Comparison of ENCODE assay signal across 22 cellular contexts in the genomic region with DNA sequence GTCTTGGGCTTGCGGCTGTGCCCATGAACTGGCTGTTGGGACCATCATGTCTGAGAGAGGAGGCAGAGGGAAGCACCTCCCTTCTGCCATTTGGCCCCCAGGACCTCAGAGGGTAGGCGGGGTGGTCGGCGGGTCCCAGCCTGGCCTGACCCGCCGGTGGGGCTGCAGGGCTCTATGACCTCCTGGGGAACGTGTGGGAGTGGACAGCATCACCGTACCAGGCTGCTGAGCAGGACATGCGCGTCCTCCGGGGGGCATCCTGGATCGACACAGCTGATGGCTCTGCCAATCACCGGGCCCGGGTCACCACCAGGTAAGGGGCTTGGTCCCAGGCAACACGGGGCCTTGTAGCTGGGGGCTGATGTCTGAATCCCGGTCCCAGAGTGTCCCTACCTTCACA. TPM values are rescaled to one million over a fixed set of nuclear protein-coding genes. Genes with fewer than 3 reads are reported as not detected.
DNase-seq lines count a peak whose midpoint lies in the region; ATAC-seq and TF ChIP-seq lines count a peak whose summit lies in the region.
"Had no signal": no experiment of that assay in that cellular context is flagged by ENCODE, and none has a peak within 500 bp of the region (broad histone marks: within the 10 kb centered on the region; RNA-seq: fewer than 3 reads in every experiment).

No MANE protein-coding gene starts in this region.

- H3K27ac ChIP-seq in heart left ventricle (peak overlapping the region in 10 of 12 donors; percentile 77 to 96 (median 87)), right atrium auricular region (peak overlapping the region; percentile 75 to 83)
- H3K27ac ChIP-seq: colonic mucosa had no signal

- no peaks in the 10 kb centered on the region for H3K9me3 ChIP-seq in heart left ventricle
- no peaks in the 10 kb centered on the region for H3K9me3 ChIP-seq in right atrium auricular region
- H3K9me3 ChIP-seq: colonic mucosa, esophagus squamous epithelium, pancreas had no signal

- TF ChIP-seq POLR2A in heart left ventricle (IDR thresholded peaks at IDR 0.05): no peak

- H3K36me3 ChIP-seq in heart left ventricle (peaks cover 0 to 29% (median 22%) of the 10 kb centered on the region in 9 donors), right atrium auricular region (peaks cover 28% of the 10 kb centered on the region)
- H3K36me3 ChIP-seq: colonic mucosa, pancreas had no signal

- H3K4me3 ChIP-seq in heart left ventricle (no peak overlapping the region), right atrium auricular region (no peak overlapping the region)
- H3K4me3 ChIP-seq: colonic mucosa, esophagus squamous epithelium, pancreas, skin epidermis had no signal

- TF ChIP-seq CTCF in heart left ventricle (IDR thresholded peaks at IDR 0.05): no peak
- TF ChIP-seq CTCF in right atrium auricular region (IDR thresholded peaks at IDR 0.05): no peak

- ATAC-seq in heart left ventricle: no peak
- ATAC-seq in left cardiac atrium: no peak
- ATAC-seq in sciatic nerve: no peak
- ATAC-seq in HG03039 (IDR thresholded peaks at IDR 0.05; ENCODE audit: unreplicated experiment): no peak
- ATAC-seq: activated naive CD4-positive, alpha-beta T cell treated with anti-CD3 and anti-CD28 coated beads, Interleukin-2, amount 50 U/mL, for 72 hours; left colon; pancreas had no signal

- H3K4me1 ChIP-seq in heart left ventricle: peaks cover 8 to 42% (median 33%) of the 10 kb centered on the region in 12 donors
- H3K4me1 ChIP-seq in right atrium auricular region: peaks cover 0 to 35% of the 10 kb centered on the region in 2 donors
- H3K4me1 ChIP-seq: colonic mucosa had no signal

- WGBS in heart left ventricle, 4 donors: 93 to 94% (median 93%) methylated on average over 14 to 16 of the region's 16 CpGs

- H3K27me3 ChIP-seq in heart left ventricle (no peaks in the 10 kb centered on the region), right atrium auricular region (no peaks in the 10 kb centered on the region)
- H3K27me3 ChIP-seq: colonic mucosa, esophagus squamous epithelium, pancreas had no signal

- intact Hi-C loops in heart left ventricle (cut with DNase I) (loop anchor here in 6 of 10 donors (2.0 to 10.0 kb wide), 5 partner anchors 15 to 436 kb away; partner anchors contain the start of genes NIPSNAP2 (in 2 of the 6) and PHKG1 (in 1 of the 6)), left cardiac atrium (cut with DNase I) (loop anchor here in 1 of 2 donors (10.0 kb wide), 1 partner anchor 73 kb away; no protein-coding TSS in a partner anchor), sciatic nerve (cut with DNase I) (loop anchor here (10.0 kb wide), 2 partner anchors 73 to 433 kb away; no protein-coding TSS in a partner anchor)

- DNase-seq in heart left ventricle (no peak), left cardiac atrium (no peak), right atrium auricular region (ENCODE audit: low spot score) (no peak), sciatic nerve (ENCODE audit: low spot score) (peak; percentile 50), hypothalamus (lab: John Stamatoyannopoulos, UW) (no peak), NCI-H1092 treated with DMSO at 0.1 percent for 48 hours (lab: John Stamatoyannopoulos, UW) (no peak)
- no peak for DNase-seq in stimulated activated CD4-positive, alpha-beta T cell treated with anti-CD3 and anti-CD28 coated beads, Interleukin-2, amount 100 ng/mL, for 48 hours
- DNase-seq: ACHN; activated CD4-positive, CD25-positive, alpha-beta regulatory T cell treated with anti-CD3 and anti-CD28 coated beads, Interleukin-2, amount 50 U/mL, for 72 hours; activated T-cell treated with anti-CD3 and anti-CD28 coated beads, Interleukin-2, amount 50 U/mL, for 48 hours; colonic mucosa; endodermal cell; esophagus squamous epithelium; KG1; left colon; NCI-H1694; stimulated activated naive CD4-positive, alpha-beta T cell treated with Interleukin-2 at 50 U/mL for 16 hours had no signal

RNA-seq across cellular contexts. Expression of gene SUMF2, which starts 14.1 kb away (rescaled TPM):
- total RNA-seq in heart left ventricle (10 to 100 TPM; 23.1 to 61.5 (median 30.9) TPM), left cardiac atrium (10 to 100 TPM; 50.6 to 52.5 TPM), right atrium auricular region (10 to 100 TPM; 31.7 to 54.9 TPM), sciatic nerve (86.4 TPM)
- polyA plus RNA-seq in heart left ventricle: 10 to 100 TPM; 35.5 to 42.4 TPM

RNA-seq across cellular contexts. Expression of gene PHKG1, which starts 14.6 kb away (rescaled TPM):
- 100 to 1,000 TPM in 1 of 9 donors, 10 to 100 TPM in 7, 1 to 10 TPM in 1; 5.9 to 150 (median 19.9) TPM for total RNA-seq in heart left ventricle
- polyA plus RNA-seq in heart left ventricle: 1 to 10 TPM; 2.4 to 8.5 TPM
- 10 to 100 TPM; 21.9 to 25.3 TPM for total RNA-seq in left cardiac atrium
- 10 to 100 TPM; 11.7 to 27.3 TPM for total RNA-seq in right atrium auricular region
- total RNA-seq in sciatic nerve: 2.7 TPM
- polyA plus RNA-seq: CD14-positive monocyte had no signal

RNA-seq across cellular contexts. Expression of gene CCT6A, which starts 26.6 kb away (rescaled TPM):
- total RNA-seq in heart left ventricle (10 to 100 TPM; 44.6 to 85.8 (median 62.6) TPM), left cardiac atrium (10 to 100 TPM; 61.9 to 74.9 TPM), right atrium auricular region (10 to 100 TPM; 39.3 to 68.1 TPM), sciatic nerve (77.3 TPM)
- 100 to 1,000 TPM in 1 of 2 donors, 10 to 100 TPM in 1; 75.8 to 180 TPM for polyA plus RNA-seq in heart left ventricle

RNA-seq across cellular contexts. Expression of gene PSPH, which starts 27.0 kb away (rescaled TPM):
- 10 to 100 TPM in 2 of 9 donors, 1 to 10 TPM in 7; 7.5 to 15.9 (median 8.9) TPM for total RNA-seq in heart left ventricle
- polyA plus RNA-seq in heart left ventricle: 10 to 100 TPM in 1 of 2 donors, 1 to 10 TPM in 1; 3.5 to 12.1 TPM
- 10 to 100 TPM in 1 of 2 donors, 1 to 10 TPM in 1; 7.5 to 13.3 TPM for total RNA-seq in left cardiac atrium
- total RNA-seq in right atrium auricular region: 10 to 100 TPM in 1 of 2 donors, 1 to 10 TPM in 1; 8.0 to 11.6 TPM
- total RNA-seq in sciatic nerve: 11.5 TPM

RNA-seq across cellular contexts. Expression of gene CHCHD2, which starts 28.1 kb away (rescaled TPM):
- total RNA-seq in heart left ventricle (100 to 1,000 TPM; 368 to 511 (median 412) TPM), left cardiac atrium (100 to 1,000 TPM; 430 to 503 TPM), right atrium auricular region (100 to 1,000 TPM; 439 to 485 TPM), sciatic nerve (170 TPM)
- 1,000 to 10,000 TPM in 1 of 2 donors, 100 to 1,000 TPM in 1; 245 to 1,085 TPM for polyA plus RNA-seq in heart left ventricle
